In the genomic region with DNA sequence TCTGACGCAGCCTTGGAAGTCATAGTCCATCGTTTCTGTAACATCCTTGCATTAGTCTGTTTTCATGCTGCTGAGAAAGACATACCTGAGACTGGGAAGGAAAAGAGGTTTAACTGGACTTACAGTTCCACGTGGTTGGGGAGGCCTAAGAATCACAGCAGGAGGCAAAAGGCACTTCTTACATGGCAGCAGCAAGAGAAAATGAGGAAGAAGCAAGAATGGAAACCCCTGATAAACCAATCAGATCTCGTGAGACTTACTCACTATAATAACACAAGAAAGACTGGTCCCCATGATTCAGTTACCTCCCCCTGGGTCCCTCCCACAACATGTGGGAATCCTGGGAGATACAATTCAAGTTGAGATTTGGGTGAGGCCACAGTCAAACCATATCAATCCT, we compare ENCODE assay signal across 15 cellular contexts. TPM values are rescaled to one million over a fixed set of nuclear protein-coding genes. Genes with fewer than 3 reads are reported as not detected.
"Had no signal": no experiment of that assay in that cellular context is flagged by ENCODE, and none has a peak within 500 bp of the region (broad histone marks: within the 10 kb centered on the region; RNA-seq: fewer than 3 reads in every experiment).

No MANE protein-coding gene starts in this region.

RNA-seq across cellular contexts. Expression of a gene that starts 40.2 kb away (rescaled TPM):
- total RNA-seq: activated B cell treated with CpG ODN at 0.5 μM for 24 hours; activated CD4-positive, alpha-beta memory T cell treated with anti-CD3 and anti-CD28 coated beads for 36 hours; activated naive CD4-positive, alpha-beta T cell treated with anti-CD3 and anti-CD28 coated beads for 36 hours; activated naive CD4-positive, alpha-beta T cell treated with anti-CD3 and anti-CD28 coated beads, Interleukin-2, amount 50 U/mL, for 72 hours; activated T-cell treated with anti-CD3 and anti-CD28 coated beads, Interleukin-2, amount 50 U/mL, for 4 hours; activated T-helper 1 cell treated with anti-CD3 and anti-CD28 coated beads, Interleukin-12 subunit alpha, Interleukin-12 subunit beta, Interleukin-2, Interleukin-4 antibody, amounts not matched to agents 30 ng/mL and 10 ng/mL and 1 ng/mL, durations not matched to agents 14 hours and 24 hours and 36 hours; adrenal gland; bronchial epithelial cell; M059J; PC-3; Peyer's patch; Right ventricle myocardium inferior; SK-MEL-5; T-cell; T-helper 17 cell had no signal

RNA-seq across cellular contexts. Expression of a gene that starts 43.4 kb away (rescaled TPM):
- total RNA-seq: activated B cell treated with CpG ODN at 0.5 μM for 24 hours; activated CD4-positive, alpha-beta memory T cell treated with anti-CD3 and anti-CD28 coated beads for 36 hours; activated naive CD4-positive, alpha-beta T cell treated with anti-CD3 and anti-CD28 coated beads for 36 hours; activated naive CD4-positive, alpha-beta T cell treated with anti-CD3 and anti-CD28 coated beads, Interleukin-2, amount 50 U/mL, for 72 hours; activated T-cell treated with anti-CD3 and anti-CD28 coated beads, Interleukin-2, amount 50 U/mL, for 4 hours; activated T-helper 1 cell treated with anti-CD3 and anti-CD28 coated beads, Interleukin-12 subunit alpha, Interleukin-12 subunit beta, Interleukin-2, Interleukin-4 antibody, amounts not matched to agents 30 ng/mL and 10 ng/mL and 1 ng/mL, durations not matched to agents 14 hours and 24 hours and 36 hours; adrenal gland; bronchial epithelial cell; M059J; PC-3; Right ventricle myocardium inferior; SK-MEL-5 had no signal

RNA-seq across cellular contexts. Expression of a gene that starts 48.4 kb away (rescaled TPM):
- total RNA-seq: activated B cell treated with CpG ODN at 0.5 μM for 24 hours; activated CD4-positive, alpha-beta memory T cell treated with anti-CD3 and anti-CD28 coated beads for 36 hours; activated naive CD4-positive, alpha-beta T cell treated with anti-CD3 and anti-CD28 coated beads for 36 hours; activated naive CD4-positive, alpha-beta T cell treated with anti-CD3 and anti-CD28 coated beads, Interleukin-2, amount 50 U/mL, for 72 hours; activated T-cell treated with anti-CD3 and anti-CD28 coated beads, Interleukin-2, amount 50 U/mL, for 4 hours; activated T-helper 1 cell treated with anti-CD3 and anti-CD28 coated beads, Interleukin-12 subunit alpha, Interleukin-12 subunit beta, Interleukin-2, Interleukin-4 antibody, amounts not matched to agents 30 ng/mL and 10 ng/mL and 1 ng/mL, durations not matched to agents 14 hours and 24 hours and 36 hours; adrenal gland; bronchial epithelial cell; M059J; PC-3; Right ventricle myocardium inferior; SK-MEL-5; T-cell had no signal
